Comparison of ENCODE assay signal across 1 cellular context in genomic region chrX:119687661-119688413, GRCh38.
A peak's percentile ranks its signal among the peaks of the same experiment; 100 is the strongest.
TF ChIP-seq lines count a peak whose summit lies in the region.

No MANE protein-coding gene starts in this region.

TF ChIP-seq in GM12878, 131 proteins besides CTCF, POLR2A, EP300 and RAD21 (continued from another document):
- TF ChIP-seq BMI1 (IDR thresholded peaks at IDR 0.05; ENCODE audit: borderline replicate concordance) (no peak), IKZF2 (IDR thresholded peaks at IDR 0.05) (peak in 1 of 2 experiments; percentile 10; a peak in 1 of 4 replicates), HDAC2 (IDR thresholded peaks at IDR 0.05) (no peak), TAF1 (IDR thresholded peaks at IDR 0.05; ENCODE audit: borderline replicate concordance, low read depth, low read length) (no peak)
TF ChIP-seq in GM12878: peak in this region for 2.
